11 cellular contexts compared by ENCODE assay signal in genomic region chr14:51845811-51846210, GRCh38. TPM values are rescaled to one million over a fixed set of nuclear protein-coding genes. Genes with fewer than 3 reads are reported as not detected.
DNase-seq lines count a peak whose midpoint lies in the region; ATAC-seq and TF ChIP-seq lines count a peak whose summit lies in the region.
"Had no signal": no experiment of that assay in that cellular context is flagged by ENCODE, and none has a peak within 500 bp of the region (broad histone marks: within the 10 kb centered on the region; RNA-seq: fewer than 3 reads in every experiment).

No MANE protein-coding gene starts in this region.

- peaks cover 32% of the 10 kb centered on the region for H3K36me3 Mint-ChIP-seq in activated CD4-positive, alpha-beta T cell treated with anti-CD3 and anti-CD28 coated beads for 36 hours (ENCODE audit: low read depth)
- H3K36me3 Mint-ChIP-seq in activated naive CD8-positive, alpha-beta T cell: peaks cover 13% of the 10 kb centered on the region
- no peaks in the 10 kb centered on the region for H3K36me3 Mint-ChIP-seq in neural progenitor cell

- H2AFZ ChIP-seq in Loucy (ENCODE audit: low read length) (no peak overlapping the region), neural progenitor cell (replicated peaks) (peak overlapping the region; percentile 46)

- H3K4me1 ChIP-seq in Loucy (ENCODE audit: insufficient read depth, low read length, poor library complexity, severe bottlenecking) (peaks cover 52% of the 10 kb centered on the region), neural progenitor cell (peaks cover 24% of the 10 kb centered on the region)

- peaks cover 68% of the 10 kb centered on the region for H3K4me1 Mint-ChIP-seq in activated CD4-positive, alpha-beta T cell treated with anti-CD3 and anti-CD28 coated beads for 36 hours
- peaks cover 62% of the 10 kb centered on the region for H3K4me1 Mint-ChIP-seq in activated naive CD8-positive, alpha-beta T cell (ENCODE audit: low read depth)
- H3K4me1 Mint-ChIP-seq in neural progenitor cell: peaks cover 32% of the 10 kb centered on the region

- no peaks in the 10 kb centered on the region for H3K79me2 ChIP-seq in Loucy (ENCODE audit: insufficient read depth, low read length)
- no peaks in the 10 kb centered on the region for H3K79me2 ChIP-seq in neural progenitor cell (ENCODE audit: low read depth)

- H3K27me3 ChIP-seq in Loucy (ENCODE audit: insufficient read depth, low read length, poor library complexity, severe bottlenecking): no peaks in the 10 kb centered on the region
- no peaks in the 10 kb centered on the region for H3K27me3 ChIP-seq in neural progenitor cell

- no peaks in the 10 kb centered on the region for H3K27me3 Mint-ChIP-seq in activated CD4-positive, alpha-beta T cell treated with anti-CD3 and anti-CD28 coated beads for 36 hours
- no peaks in the 10 kb centered on the region for H3K27me3 Mint-ChIP-seq in activated naive CD8-positive, alpha-beta T cell
- peaks cover 2% of the 10 kb centered on the region for H3K27me3 Mint-ChIP-seq in neural progenitor cell (ENCODE audit: insufficient read depth, low read depth)

- H3K4me3 ChIP-seq in Loucy (ENCODE audit: low read length, poor library complexity, severe bottlenecking): peak overlapping the region; percentile 80
- H3K4me3 ChIP-seq in neural progenitor cell: peak overlapping the region; percentile 39

- CTCF ChIA-PET in activated CD4-positive, alpha-beta T cell treated with anti-CD3 and anti-CD28 coated beads for 36 hours (lab: Charles Lee): interaction anchor here (1.1 to 3.3 kb wide), 5 partner anchors 10 to 134 kb away, joined by 3 to 37 read pairs (median 4); partner anchors contain the start of gene GNG2

- H4K20me1 ChIP-seq in Loucy (ENCODE audit: insufficient read depth, low read length, poor library complexity, severe bottlenecking) (no peaks in the 10 kb centered on the region), neural progenitor cell (ENCODE audit: low read depth) (no peaks in the 10 kb centered on the region)

- no peak for ATAC-seq in activated CD4-positive, alpha-beta T cell treated with anti-CD3 and anti-CD28 coated beads for 36 hours
- ATAC-seq in GM19023 (IDR thresholded peaks at IDR 0.05; ENCODE audit: unreplicated experiment): no peak
- ATAC-seq: left lobe of liver had no signal

- DNase-seq in activated CD4-positive, alpha-beta T cell treated with anti-CD3 and anti-CD28 coated beads for 36 hours: no peak
- no peak for DNase-seq in activated CD4-positive, alpha-beta T cell treated with anti-CD3 and anti-CD28 coated beads, Interleukin-2, amount 50 U/mL, for 1 hour
- no peak for DNase-seq in neural progenitor cell (ENCODE audit: low spot score)
- no peak for DNase-seq in activated CD4-positive, CD25-positive, alpha-beta regulatory T cell treated with anti-CD3 and anti-CD28 coated beads, Interleukin-2, amount 50 U/mL, for 72 hours
- DNase-seq in stimulated activated CD8-positive, alpha-beta memory T cell treated with anti-CD3 and anti-CD28 coated beads, Interleukin-4, amount 100 ng/mL, for 48 hours: no peak
- DNase-seq: activated CD8-positive, alpha-beta memory T cell treated with anti-CD3 and anti-CD28 coated beads for 24 hours; NCI-H1436 treated with DMSO at 0.1 percent for 48 hours had no signal

- no peak overlapping the region for H3K27ac ChIP-seq in neural progenitor cell

- H3K9me3 ChIP-seq in Loucy (ENCODE audit: insufficient read depth, low read depth, low read length) (peaks cover 6% of the 10 kb centered on the region; the same call in 1 of the 2 replicates), neural progenitor cell (ENCODE audit: low read depth) (no peaks in the 10 kb centered on the region)

- H3K4me3 Mint-ChIP-seq in activated CD4-positive, alpha-beta T cell treated with anti-CD3 and anti-CD28 coated beads for 36 hours: peak overlapping the region; percentile 13
- peak overlapping the region; percentile 65 for H3K4me3 Mint-ChIP-seq in activated naive CD8-positive, alpha-beta T cell
- H3K4me3 Mint-ChIP-seq in neural progenitor cell: peak overlapping the region; percentile 19

- H3K36me3 ChIP-seq in Loucy (ENCODE audit: insufficient read depth, low read length): no peaks in the 10 kb centered on the region
- no peaks in the 10 kb centered on the region for H3K36me3 ChIP-seq in neural progenitor cell

- intact Hi-C loops in activated CD4-positive, alpha-beta T cell treated with anti-CD3 and anti-CD28 coated beads for 36 hours (cut with DNase I, micrococcal nuclease): loop anchor here (1.0 to 5.0 kb wide), 10 partner anchors 18 to 1949 kb away; partner anchors contain the start of genes DMAC2L (in 1 of the 2), L2HGDH (in 1 of the 2), RTRAF (in 1 of the 2) and TMX1 (in 1 of the 2)

- H3K4me2 ChIP-seq in Loucy (ENCODE audit: low read depth, low read length, poor library complexity, severe bottlenecking) (peak overlapping the region; percentile 94), neural progenitor cell (peak overlapping the region; percentile 79)

- TF ChIP-seq CTCF in Loucy (conservative IDR thresholded peaks at IDR 0.05; ENCODE audit: low read length): no peak
- TF ChIP-seq CTCF in neural progenitor cell (IDR thresholded peaks at IDR 0.05): no peak

- peak overlapping the region; percentile 70 for H3K27ac Mint-ChIP-seq in activated CD4-positive, alpha-beta T cell treated with anti-CD3 and anti-CD28 coated beads for 36 hours
- peak overlapping the region; percentile 97 for H3K27ac Mint-ChIP-seq in activated naive CD8-positive, alpha-beta T cell
- peak overlapping the region; percentile 70 for H3K27ac Mint-ChIP-seq in neural progenitor cell

- peaks cover 25% of the 10 kb centered on the region for H3F3A ChIP-seq in Loucy (ENCODE audit: low read depth)
- peaks cover 12% of the 10 kb centered on the region for H3F3A ChIP-seq in neural progenitor cell (ENCODE audit: low read depth)

- peaks cover 28% of the 10 kb centered on the region for H3K9me3 Mint-ChIP-seq in activated CD4-positive, alpha-beta T cell treated with anti-CD3 and anti-CD28 coated beads for 36 hours (ENCODE audit: low read depth)
- peaks cover 16% of the 10 kb centered on the region for H3K9me3 Mint-ChIP-seq in activated naive CD8-positive, alpha-beta T cell (ENCODE audit: low read depth)
- no peaks in the 10 kb centered on the region for H3K9me3 Mint-ChIP-seq in neural progenitor cell

- POLR2A ChIA-PET in activated CD4-positive, alpha-beta T cell treated with anti-CD3 and anti-CD28 coated beads for 36 hours (lab: Charles Lee): interaction anchor here (0.6 to 1.9 kb wide), 5 partner anchors 15 to 27 kb away, joined by 3 to 23 read pairs (median 3); partner anchors contain the start of gene GNG2

- H3K9ac ChIP-seq in Loucy (ENCODE audit: low read depth, low read length, poor library complexity, severe bottlenecking) (peak overlapping the region; percentile 85), neural progenitor cell (no peak overlapping the region)

- no peaks in the 10 kb centered on the region for H3K9me2 ChIP-seq in Loucy (replicated peaks; ENCODE audit: low read depth, low read length)

RNA-seq across cellular contexts. Expression of gene GNG2, which starts 14.6 kb away (rescaled TPM):
- 100 to 1,000 TPM; 133 to 136 TPM for total RNA-seq in activated CD4-positive, alpha-beta T cell treated with anti-CD3 and anti-CD28 coated beads for 36 hours
- 44.4 and 56.8 TPM in 2 replicates for total RNA-seq in neural progenitor cell (ENCODE audit: low replicate concordance)

Comparison
In these comparisons a context has a peak if more than half of its experiments do, and no peak if none do; other contexts are left out.
1. H3K4me3 Mint-ChIP-seq: peak in every context shown above with its lines; median percentile 65 in activated naive CD8-positive, alpha-beta T cell; 19 in neural progenitor cell; 13 in activated CD4-positive, alpha-beta T cell treated with anti-CD3 and anti-CD28 coated beads for 36 hours.